In the genomic region with DNA sequence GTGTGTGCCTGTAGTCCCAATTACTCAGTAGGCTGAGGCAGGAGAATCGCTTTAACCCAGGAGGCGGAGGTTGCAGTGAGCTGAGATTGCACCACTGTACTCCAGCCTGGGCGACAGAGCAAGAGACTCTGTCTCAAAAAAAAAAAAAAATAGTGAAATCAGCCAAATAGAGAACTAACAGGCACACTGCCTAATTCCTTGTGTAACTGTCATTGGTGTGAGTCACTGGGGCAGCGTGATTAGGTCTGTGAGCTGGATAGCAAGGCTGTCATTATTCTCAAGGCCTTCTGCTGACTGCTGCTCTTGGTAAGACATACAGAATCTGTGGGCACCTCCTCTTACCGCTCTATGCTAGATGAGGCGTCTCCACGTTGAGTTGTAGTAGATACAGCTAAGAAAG, we compare ENCODE assay signal across 8 cellular contexts.
A peak's percentile ranks its signal among the peaks of the same experiment; 100 is the strongest.
DNase-seq lines count a peak whose midpoint lies in the region; ATAC-seq and TF ChIP-seq lines count a peak whose summit lies in the region.

No MANE protein-coding gene starts in this region.

- H3K27ac ChIP-seq in RWPE1 (peak overlapping the region; percentile 84), psoas muscle (peak overlapping the region; percentile 27)

- TF ChIP-seq CTCF in RWPE1 (conservative IDR thresholded peaks at IDR 0.05; ENCODE audit: low read depth) (no peak), fibroblast of pulmonary artery (IDR thresholded peaks at IDR 0.05; ENCODE audit: low read length, missing control alignments) (no peak), psoas muscle (IDR thresholded peaks at IDR 0.05) (no peak)

- CTCF ChIA-PET in RWPE1 (lab: Yijun Ruan, JAX) = no interaction called here

- DNase-seq in DMS79 treated with DMSO at 0.1 percent for 48 hours (lab: John Stamatoyannopoulos, UW) = peak; percentile 71
- DNase-seq in RWPE1 (ENCODE audit: low spot score) = peak; percentile 62
- peak; percentile 94 for DNase-seq in fibroblast of pulmonary artery (ENCODE audit: low read depth)
- DNase-seq in psoas muscle = peak; percentile 53 to 71
- DNase-seq in activated gamma-delta T cell (lab: John Stamatoyannopoulos, UW) = no peak

- 56 to 74% (median 57%) methylated on average over 7 of the region's 7 CpGs for WGBS in psoas muscle, 3 donors

- POLR2A ChIA-PET in RWPE1 (lab: Yijun Ruan, JAX; ENCODE audit: low non-redundant PET) = no interaction called here

- ATAC-seq in psoas muscle (peak; percentile 66 to 79 (median 76)), HG03520 (IDR thresholded peaks at IDR 0.05; ENCODE audit: unreplicated experiment) (no peak), GM19452 (IDR thresholded peaks at IDR 0.05; ENCODE audit: unreplicated experiment) (no peak), HG02981 (IDR thresholded peaks at IDR 0.05; ENCODE audit: unreplicated experiment) (no peak)

- no peaks in the 10 kb centered on the region for H3K27me3 ChIP-seq in psoas muscle (ENCODE audit: insufficient read depth in 3 of 3, low read length in 2 of 3)

- H3K9me3 ChIP-seq in psoas muscle = no peaks in the 10 kb centered on the region

- peaks cover 62% of the 10 kb centered on the region for H3K4me1 ChIP-seq in psoas muscle

- intact Hi-C loops in psoas muscle (cut with DNase I) = loop anchor here in 1 of 2 donors (5.0 kb wide), 1 partner anchor 52 kb away; no protein-coding TSS in a partner anchor

- H3K36me3 ChIP-seq in psoas muscle (ENCODE audit: insufficient read depth in 1 of 2, low read depth in 1 of 2) = no peaks in the 10 kb centered on the region

- H3K4me3 ChIP-seq in fibroblast of pulmonary artery (replicated peaks; ENCODE audit: low read depth, low read length) = no peak overlapping the region
- no peak overlapping the region for H3K4me3 ChIP-seq in psoas muscle

Comparison
In these comparisons a context has a peak if more than half of its experiments do, and no peak if none do; other contexts are left out.
1. ATAC-seq: peak in psoas muscle (4 of 4); none in HG03520 (single experiment), GM19452 (single experiment) and HG02981 (single experiment).